8 cellular contexts compared by ENCODE assay signal in genomic region chr18:62957885-62958472, GRCh38.
DNase-seq lines count a peak whose midpoint lies in the region; ATAC-seq, FAIRE-seq and TF ChIP-seq lines count a peak whose summit lies in the region.

No MANE protein-coding gene starts in this region.

- no peaks in the 10 kb centered on the region for H3K9me1 ChIP-seq in keratinocyte (ENCODE audit: control insufficient read depth, extremely low read depth, insufficient read depth, low read length)

- peaks cover 5% of the 10 kb centered on the region for H3K4me1 Mint-ChIP-seq in activated naive CD8-positive, alpha-beta T cell treated with anti-CD3 and anti-CD28 coated beads, Interleukin-2, amount 50 U/mL, for 24 hours

- H3K4me2 ChIP-seq in keratinocyte (ENCODE audit: control insufficient read depth, extremely low read depth, insufficient read depth, low read depth, low read length), result no peak overlapping the region

- peaks cover 3% of the 10 kb centered on the region for H3K36me3 Mint-ChIP-seq in activated naive CD8-positive, alpha-beta T cell treated with anti-CD3 and anti-CD28 coated beads, Interleukin-2, amount 50 U/mL, for 24 hours (ENCODE audit: low read depth)

- peak; percentile 29 for FAIRE-seq in keratinocyte (lab: Jason Lieb, UNC)

- H3K9me3 Mint-ChIP-seq in activated naive CD8-positive, alpha-beta T cell treated with anti-CD3 and anti-CD28 coated beads, Interleukin-2, amount 50 U/mL, for 24 hours, result no peaks in the 10 kb centered on the region

- no peak overlapping the region for H3K4me3 Mint-ChIP-seq in activated naive CD8-positive, alpha-beta T cell treated with anti-CD3 and anti-CD28 coated beads, Interleukin-2, amount 50 U/mL, for 24 hours

- H3K4me3 ChIP-seq in keratinocyte (ENCODE audit: control insufficient read depth in 2 of 3, extremely low read depth in 1 of 3, insufficient read depth in 2 of 3, low read depth in 1 of 3, low read length in 3 of 3), result no peak overlapping the region

- H3K9ac ChIP-seq in keratinocyte (ENCODE audit: control insufficient read depth, extremely low read depth, insufficient read depth, low read length), result no peak overlapping the region

- H3K4me1 ChIP-seq in keratinocyte (ENCODE audit: control insufficient read depth, extremely low read depth, insufficient read depth, low read length), result no peaks in the 10 kb centered on the region

- no peaks in the 10 kb centered on the region for H3K79me2 ChIP-seq in keratinocyte (ENCODE audit: control insufficient read depth, insufficient read depth, low read length)

- no peak overlapping the region for H2AFZ ChIP-seq in keratinocyte (ENCODE audit: control insufficient read depth, low read length)

- no peaks in the 10 kb centered on the region for H3K9me3 ChIP-seq in keratinocyte (ENCODE audit: control insufficient read depth, low read depth, low read length)

- ATAC-seq in GM21825 (IDR thresholded peaks at IDR 0.05; ENCODE audit: unreplicated experiment) (peak; percentile 66), GM18520 (IDR thresholded peaks at IDR 0.05; ENCODE audit: unreplicated experiment) (no peak)
- peak; percentile 73 for ATAC-seq in activated naive CD8-positive, alpha-beta T cell treated with anti-CD3 and anti-CD28 coated beads, Interleukin-2, amount 50 U/mL, for 24 hours

- DNase-seq in DMS53 (lab: John Stamatoyannopoulos, UW) (peak; percentile 89), NCI-H748 (lab: John Stamatoyannopoulos, UW; ENCODE audit: unreplicated experiment) (peak; percentile 77), keratinocyte (ENCODE audit: low read depth, low spot score) (no peak), cortex of kidney (lab: John Stamatoyannopoulos, UW) (no peak)
- DNase-seq in activated naive CD8-positive, alpha-beta T cell treated with anti-CD3 and anti-CD28 coated beads, Interleukin-2, amount 50 U/mL, for 24 hours, result peak; percentile 58
- peak; percentile 1 to 15 for DNase-seq in stimulated activated CD8-positive, alpha-beta memory T cell treated with anti-CD3 and anti-CD28 coated beads, Interleukin-7, amount 100 ng/mL, for 48 hours (ENCODE audit: extremely low read depth in 1 of 2, low read depth in 1 of 2)

- no peaks in the 10 kb centered on the region for H3K27me3 Mint-ChIP-seq in activated naive CD8-positive, alpha-beta T cell treated with anti-CD3 and anti-CD28 coated beads, Interleukin-2, amount 50 U/mL, for 24 hours

- H3K27ac Mint-ChIP-seq in activated naive CD8-positive, alpha-beta T cell treated with anti-CD3 and anti-CD28 coated beads, Interleukin-2, amount 50 U/mL, for 24 hours, result no peak overlapping the region

- H3K27ac ChIP-seq in keratinocyte (ENCODE audit: control insufficient read depth, insufficient read depth, low read length), result no peak overlapping the region

- no peaks in the 10 kb centered on the region for H3K27me3 ChIP-seq in keratinocyte (ENCODE audit: control insufficient read depth, extremely low read depth, insufficient read depth, low read length)

- TF ChIP-seq CTCF in keratinocyte (optimal IDR thresholded peaks at IDR 0.05 in 1 of 3, IDR thresholded peaks at IDR 0.05 in 1 of 3, conservative IDR thresholded peaks at IDR 0.05 in 1 of 3; ENCODE audit: extremely low read depth in 1 of 3, insufficient read depth in 2 of 3, low read length in 3 of 3), result peak; percentile 31 to 61 (median 42)

- H4K20me1 ChIP-seq in keratinocyte (ENCODE audit: control insufficient read depth, extremely low read depth, insufficient read depth, low read length), result no peaks in the 10 kb centered on the region

- peaks cover 0 to 3% of the 10 kb centered on the region in 2 experiments for H3K36me3 ChIP-seq in keratinocyte (ENCODE audit: control insufficient read depth in 2 of 2, extremely low read depth in 1 of 2, insufficient read depth in 2 of 2, low read length in 2 of 2)

- dilution Hi-C loops in keratinocyte (cut with MboI; ENCODE audit: extremely low pct_ligation_motif_present, low sequenced_read_pairs), result no loop called here

Comparison
In these comparisons a context has a peak if more than half of its experiments do, and no peak if none do; other contexts are left out.
1. DNase-seq: peak in DMS53 (single experiment), NCI-H748 (single experiment), activated naive CD8-positive, alpha-beta T cell treated with anti-CD3 and anti-CD28 coated beads, Interleukin-2, amount 50 U/mL, for 24 hours (single experiment) and stimulated activated CD8-positive, alpha-beta memory T cell treated with anti-CD3 and anti-CD28 coated beads, Interleukin-7, amount 100 ng/mL, for 48 hours (2 of 2); none in keratinocyte (single experiment) and cortex of kidney (single experiment).